Comparison of ENCODE assay signal across 18 cellular contexts in genomic region chr11:105840391-105840790, GRCh38.
"Had no signal": no experiment of that assay in that cellular context is flagged by ENCODE, and none has a peak within 500 bp of the region (broad histone marks: within the 10 kb centered on the region; RNA-seq: fewer than 3 reads in every experiment).

No MANE protein-coding gene starts in this region.

- ATAC-seq: SK-N-SH treated with all-trans-retinoic acid at 6 μM for 48 hours had no signal

- H3K27ac ChIP-seq: RWPE1 had no signal

- DNase-seq: KBM-7, MV-4-11, NCI-H1048, NCI-H1105, NCI-H1417, NCI-H1436 treated with DMSO at 0.1 percent for 48 hours, NCI-H1694, NCI-H187 treated with DMSO at 0.1 percent for 48 hours, NCI-H2029 treated with DMSO at 0.1 percent for 48 hours, NCI-H2171 treated with DMSO at 0.1 percent for 48 hours, NCI-H345, NCI-H446 treated with DMSO at 0.1 percent for 48 hours, NCI-H510A treated with DMSO at 0.1 percent for 48 hours, NCI-H526, NCI-H748 treated with DMSO at 0.1 percent for 48 hours, SHP77 had no signal
